ENCODE assay signal across 8 cellular contexts in genomic region chr11:48109046-48109666, GRCh38.
DNase-seq lines count a peak whose midpoint lies in the region; ATAC-seq and TF ChIP-seq lines count a peak whose summit lies in the region.

No MANE protein-coding gene starts in this region.

- H3K4me2 ChIP-seq in mammary epithelial cell (ENCODE audit: insufficient read depth, low read depth, low read length) = no peak overlapping the region

- peak; percentile 44 for DNase-seq in DMS153 (lab: John Stamatoyannopoulos, UW)
- DNase-seq in HS-27A (ENCODE audit: low read depth) = peak; percentile 41
- peak; percentile 6 for DNase-seq in NOMO-1 treated with dmso at 0.1 percent for 144 hours (lab: John Stamatoyannopoulos, UW; ENCODE audit: unreplicated experiment)
- peak; percentile 35 for DNase-seq in mammary epithelial cell
- no peak for DNase-seq in left colon
- no peak for DNase-seq in thoracic aorta (ENCODE audit: low spot score)
- no peak for DNase-seq in activated CD4-positive, CD25-positive, alpha-beta regulatory T cell treated with anti-CD3 and anti-CD28 coated beads, Interleukin-2, amount 50 U/mL, for 72 hours

- CTCF ChIA-PET in mammary epithelial cell (lab: Charles Lee; ENCODE audit: low non-redundant PET) = interaction anchor here (0.6 to 0.9 kb wide), 2 partner anchors 177 to 179 kb away, joined by 3 to 9 read pairs; no protein-coding TSS in a partner anchor

- intact Hi-C loops in mammary epithelial cell (cut with micrococcal nuclease) = no loop called here
- intact Hi-C loops in left colon (cut with DNase I, micrococcal nuclease) = no loop called here

- no peaks in the 10 kb centered on the region for H3K36me3 ChIP-seq in mammary epithelial cell (ENCODE audit: insufficient read depth, low read length)
- no peaks in the 10 kb centered on the region for H3K36me3 ChIP-seq in thoracic aorta

- 45% methylated on average over 5 of the region's 5 CpGs for WGBS in mammary epithelial cell (ENCODE audit: low coverage, missing lambda C conversion rate)

- in situ Hi-C loops in mammary epithelial cell (cut with MboI; ENCODE audit: low sequenced_read_pairs in 2 of 2) = loop anchor here in 1 of 2 donors (5.0 kb wide), 1 partner anchor 172 kb away; no protein-coding TSS in a partner anchor

- no peaks in the 10 kb centered on the region for H3K9me3 ChIP-seq in mammary epithelial cell (replicated peaks; ENCODE audit: insufficient read depth, low read length)
- H3K9me3 ChIP-seq in thoracic aorta = no peaks in the 10 kb centered on the region

- H3K4me3 ChIP-seq in mammary epithelial cell (replicated peaks in 1 of 3; ENCODE audit: insufficient read depth in 1 of 3, low read depth in 2 of 3, low read length in 3 of 3) (no peak overlapping the region), thoracic aorta (peak overlapping the region; percentile 62)

- peak; percentile 47 for ATAC-seq in left colon
- no peak for ATAC-seq in thoracic aorta (ENCODE audit: insufficient number of reproducible peaks, low FRiP score, low read depth)
- no peak for ATAC-seq in HG03025 (IDR thresholded peaks at IDR 0.05; ENCODE audit: low FRiP score, unreplicated experiment)

- no peak overlapping the region for H3K9ac ChIP-seq in mammary epithelial cell (ENCODE audit: insufficient read depth, low read length)

- BruUV-seq in mammary epithelial cell (replicated peaks; lab: Mats Ljungman, UMichigan) = no TSS peak

- no peaks in the 10 kb centered on the region for H4K20me1 ChIP-seq in mammary epithelial cell (ENCODE audit: insufficient read depth, low read length)

- TF ChIP-seq CTCF in mammary epithelial cell (conservative IDR thresholded peaks at IDR 0.05 in 1 of 2, IDR thresholded peaks at IDR 0.05 in 1 of 2; ENCODE audit: extremely low read depth in 1 of 2, insufficient read depth in 1 of 2, low read depth in 1 of 2, low read length in 2 of 2) (peak; percentile 12 to 39), thoracic aorta (IDR thresholded peaks at IDR 0.05) (peak; percentile 38)

- H3K27ac ChIP-seq in mammary epithelial cell (ENCODE audit: insufficient read depth, low read depth, low read length) (no peak overlapping the region), thoracic aorta (no peak overlapping the region)

- H3K79me2 ChIP-seq in mammary epithelial cell (ENCODE audit: insufficient read depth, low read length) = no peaks in the 10 kb centered on the region

- dilution Hi-C loops in mammary epithelial cell (cut with HindIII; ENCODE audit: low sequenced_read_pairs) = no loop called here

- peaks cover 1% of the 10 kb centered on the region for H3K27me3 ChIP-seq in mammary epithelial cell (ENCODE audit: insufficient read depth, low read length)
- H3K27me3 ChIP-seq in thoracic aorta (replicated peaks; ENCODE audit: insufficient read depth) = no peaks in the 10 kb centered on the region

- H3K4me1 ChIP-seq in mammary epithelial cell (ENCODE audit: insufficient read depth, low read length) = peaks cover 4% of the 10 kb centered on the region
- peaks cover 5 to 15% of the 10 kb centered on the region in 2 donors for H3K4me1 ChIP-seq in thoracic aorta (ENCODE audit: control insufficient read depth in 1 of 2, low read depth in 2 of 2)

- peak overlapping the region; percentile 67 for H2AFZ ChIP-seq in mammary epithelial cell (ENCODE audit: low read depth, low read length)

Comparison
In these comparisons a context has a peak if more than half of its experiments do, and no peak if none do; other contexts are left out.
1. DNase-seq: peak in DMS153 (single experiment), HS-27A (single experiment), NOMO-1 treated with dmso at 0.1 percent for 144 hours (single experiment) and mammary epithelial cell (single experiment); none in left colon (0 of 2), thoracic aorta (single experiment) and activated CD4-positive, CD25-positive, alpha-beta regulatory T cell treated with anti-CD3 and anti-CD28 coated beads, Interleukin-2, amount 50 U/mL, for 72 hours (single experiment).